26 cellular contexts compared by ENCODE assay signal in genomic region chr20:49347156-49347555, GRCh38.
DNase-seq lines count a peak whose midpoint lies in the region; ATAC-seq and TF ChIP-seq lines count a peak whose summit lies in the region.
"Had no signal": no experiment of that assay in that cellular context is flagged by ENCODE, and none has a peak within 500 bp of the region (broad histone marks: within the 10 kb centered on the region; RNA-seq: fewer than 3 reads in every experiment).

No MANE protein-coding gene starts in this region.

- peak overlapping the region; percentile 96 for H3K27ac ChIP-seq in RWPE2 (ENCODE audit: poor library complexity, severe bottlenecking)
- H3K27ac ChIP-seq in psoas muscle = peak overlapping the region; percentile 89
- H3K27ac ChIP-seq: ascending aorta, left ventricle myocardium inferior, ovary, spleen had no signal

- H3K4me3 ChIP-seq in RWPE2 (ENCODE audit: severe bottlenecking) (no peak overlapping the region), psoas muscle (no peak overlapping the region)
- H3K4me3 ChIP-seq: ascending aorta, left ventricle myocardium inferior, ovary, Peyer's patch, SJCRH30, spleen had no signal

- no peak overlapping the region for H3K4me3 Mint-ChIP-seq in memory B cell
- H3K4me3 Mint-ChIP-seq: activated CD8-positive, alpha-beta memory T cell treated with anti-CD3 and anti-CD28 coated beads, Interleukin-2, amount 10 ng/mL, durations not matched to agents 7 days and 5 days; activated naive CD8-positive, alpha-beta T cell treated with anti-CD3 and anti-CD28 coated beads, Interleukin-2, amount 10 ng/mL, durations not matched to agents 7 days and 5 days; activated T-cell treated with anti-CD3 and anti-CD28 coated beads, Interleukin-2, amount 50 U/mL, for 4 hours; B cell; CD8-positive, alpha-beta T cell; natural killer cell; stimulated activated naive CD8-positive, alpha-beta T cell treated with anti-CD3 and anti-CD28 coated beads, Interleukin-15, Interleukin-2, amounts not matched to agents 100 ng/mL and 50 ng/mL, for 24 hours; T-cell had no signal

- peak; percentile 49 for DNase-seq in ELF-1 (ENCODE audit: low read depth, low spot score)
- DNase-seq in RWPE2 (ENCODE audit: low spot score) = no peak
- DNase-seq in memory B cell (ENCODE audit: low spot score in 2 of 2) = no peak
- no peak for DNase-seq in psoas muscle
- DNase-seq in COLO829 (ENCODE audit: low spot score) = no peak
- DNase-seq in NCI-H69 (lab: John Stamatoyannopoulos, UW) = no peak
- DNase-seq: activated CD4-positive, CD25-positive, alpha-beta regulatory T cell; cortex of kidney; DMS 273 treated with DMSO at 0.1 percent for 48 hours; left ventricle myocardium inferior; NCI-H1694; spleen had no signal

- peaks cover 12% of the 10 kb centered on the region for H3K27me3 Mint-ChIP-seq in memory B cell

- no peaks in the 10 kb centered on the region for H3K4me1 Mint-ChIP-seq in memory B cell
- H3K4me1 Mint-ChIP-seq: B cell had no signal

- no peaks in the 10 kb centered on the region for H3K9me3 Mint-ChIP-seq in memory B cell
- H3K9me3 Mint-ChIP-seq: activated naive CD8-positive, alpha-beta T cell treated with anti-CD3 and anti-CD28 coated beads, Interleukin-2, amount 10 ng/mL, durations not matched to agents 7 days and 5 days; activated T-cell treated with anti-CD3 and anti-CD28 coated beads, Interleukin-2, amount 50 U/mL, for 4 hours; CD8-positive, alpha-beta T cell; natural killer cell; stimulated activated naive CD8-positive, alpha-beta T cell treated with anti-CD3 and anti-CD28 coated beads, Interleukin-15, Interleukin-2, amounts not matched to agents 100 ng/mL and 50 ng/mL, for 24 hours; T-cell had no signal

- no peaks in the 10 kb centered on the region for H3K36me3 ChIP-seq in RWPE2 (ENCODE audit: low read depth)
- H3K36me3 ChIP-seq in psoas muscle (ENCODE audit: insufficient read depth in 1 of 2, low read depth in 1 of 2) = no peaks in the 10 kb centered on the region
- H3K36me3 ChIP-seq: ascending aorta, left ventricle myocardium inferior, ovary, Peyer's patch, SJCRH30, spleen had no signal

- H3K27me3 ChIP-seq in RWPE2 (ENCODE audit: insufficient read depth, poor library complexity, severe bottlenecking) = no peaks in the 10 kb centered on the region
- no peaks in the 10 kb centered on the region for H3K27me3 ChIP-seq in psoas muscle (ENCODE audit: insufficient read depth in 3 of 3, low read length in 2 of 3)
- H3K27me3 ChIP-seq: ascending aorta, ovary, Peyer's patch, SJCRH30 had no signal

- H3K4me1 ChIP-seq in RWPE2 (ENCODE audit: insufficient read depth, poor library complexity, severe bottlenecking) (peaks cover 27% of the 10 kb centered on the region), psoas muscle (peaks cover 33% of the 10 kb centered on the region)
- H3K4me1 ChIP-seq: spleen had no signal

- H3K36me3 Mint-ChIP-seq in memory B cell = no peaks in the 10 kb centered on the region
- H3K36me3 Mint-ChIP-seq: activated CD8-positive, alpha-beta memory T cell treated with anti-CD3 and anti-CD28 coated beads, Interleukin-2, amount 10 ng/mL, durations not matched to agents 7 days and 5 days; activated naive CD8-positive, alpha-beta T cell treated with anti-CD3 and anti-CD28 coated beads, Interleukin-2, amount 10 ng/mL, durations not matched to agents 7 days and 5 days; CD8-positive, alpha-beta T cell; natural killer cell; T-cell had no signal

- WGBS in psoas muscle, 3 donors = 94 to 97% (median 97%) methylated on average over 9 of the region's 9 CpGs

- TF ChIP-seq CTCF in RWPE2 (IDR thresholded peaks at IDR 0.05; ENCODE audit: poor library complexity, severe bottlenecking) (no peak), psoas muscle (IDR thresholded peaks at IDR 0.05) (no peak)

- H3K27ac Mint-ChIP-seq in memory B cell = peak overlapping the region; percentile 73
- H3K27ac Mint-ChIP-seq: activated CD8-positive, alpha-beta memory T cell treated with anti-CD3 and anti-CD28 coated beads, Interleukin-2, amount 10 ng/mL, durations not matched to agents 7 days and 5 days; activated naive CD8-positive, alpha-beta T cell treated with anti-CD3 and anti-CD28 coated beads, Interleukin-2, amount 10 ng/mL, durations not matched to agents 7 days and 5 days; CD8-positive, alpha-beta T cell; T-cell had no signal

- no peaks in the 10 kb centered on the region for H3K9me3 ChIP-seq in RWPE2 (ENCODE audit: severe bottlenecking)
- H3K9me3 ChIP-seq in psoas muscle = no peaks in the 10 kb centered on the region
- H3K9me3 ChIP-seq: ascending aorta, left ventricle myocardium inferior, ovary, Peyer's patch, SJCRH30, spleen had no signal

- ATAC-seq in RWPE2 (ENCODE audit: low read depth) (no peak), memory B cell (ENCODE audit: low read depth) (no peak), psoas muscle (no peak), HG03432 (IDR thresholded peaks at IDR 0.05; ENCODE audit: unreplicated experiment) (no peak)
- ATAC-seq in activated CD4-positive, CD25-positive, alpha-beta regulatory T cell treated with anti-CD3 and anti-CD28 coated beads, Interleukin-2, amount 50 U/mL, for 24 hours = no peak

- intact Hi-C loops in psoas muscle (cut with DNase I) = loop anchor here in 1 of 2 donors (5.0 kb wide), 1 partner anchor 40 kb away; no protein-coding TSS in a partner anchor
